26 cellular contexts compared by ENCODE assay signal in the genomic region with DNA sequence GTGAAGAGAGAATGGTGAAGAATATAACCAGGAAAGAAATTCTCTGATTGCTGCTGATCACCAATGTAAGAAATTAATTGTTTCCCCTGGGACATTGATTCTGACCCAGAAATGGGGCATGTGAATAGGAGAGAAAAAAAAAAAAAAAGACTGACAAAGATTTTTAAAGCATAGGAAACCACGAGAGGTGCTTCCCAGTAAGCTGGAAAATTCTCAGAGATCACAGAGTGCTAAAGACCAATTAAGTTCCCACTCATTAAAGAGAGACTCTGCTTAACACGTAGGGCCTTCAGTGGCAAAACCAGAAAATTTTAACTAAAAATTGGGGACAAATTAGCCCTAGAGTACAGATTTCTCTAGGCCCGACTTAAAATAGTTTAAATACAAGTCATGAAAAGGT.
"Had no signal": no experiment of that assay in that cellular context is flagged by ENCODE, and none has a peak within 500 bp of the region (broad histone marks: within the 10 kb centered on the region; RNA-seq: fewer than 3 reads in every experiment).

No MANE protein-coding gene starts in this region.

- DNase-seq: stimulated activated CD4-positive, alpha-beta T cell treated with anti-CD3 and anti-CD28 coated beads, Interleukin-2, amount 100 ng/mL, for 48 hours; stimulated activated CD4-positive, alpha-beta T cell treated with anti-CD3 and anti-CD28 coated beads, Interleukin-4, amount 100 ng/mL, for 1 hour; stimulated activated CD4-positive, alpha-beta T cell treated with anti-CD3 and anti-CD28 coated beads, Interleukin-4, amount 100 ng/mL, for 24 hours; stimulated activated CD4-positive, alpha-beta T cell treated with anti-CD3 and anti-CD28 coated beads, Interleukin-4, amount 100 ng/mL, for 4 hours; stimulated activated CD8-positive, alpha-beta memory T cell treated with anti-CD3 and anti-CD28 coated beads, Interleukin-4, amount 100 ng/mL, for 48 hours; stimulated activated naive B cell treated with anti-CD40 and anti-IgM and Interleukin-4, amounts not matched to agents 10 μg/mL and 1 μg/mL and 100 μg/mL, for 72 hours; stimulated activated naive CD4-positive, alpha-beta T cell; stimulated activated naive CD4-positive, alpha-beta T cell treated with Interleukin-2 at 50 U/mL for 16 hours; stimulated activated naive CD8-positive, alpha-beta T cell treated with anti-CD3 and anti-CD28 coated beads, Interleukin-15, amount 100 ng/mL, for 72 hours; stimulated activated naive CD8-positive, alpha-beta T cell treated with anti-CD3 and anti-CD28 coated beads, Interleukin-15, Interleukin-2, amounts not matched to agents 100 U/mL and 50 U/mL, for 24 hours; stomach; substantia nigra; testis; thyroid gland; tibial artery; transverse colon; trophoblast cell; upper lobe of left lung; upper lobe of right lung; uterus had no signal

- H3K4me3 ChIP-seq: stomach, suprapubic skin, testis, thoracic aorta, thyroid gland, tibial artery, tibial nerve, transverse colon, upper lobe of left lung, upper lobe of right lung, uterus had no signal

- H3K27me3 ChIP-seq: stomach, suprapubic skin, testis, thyroid gland, tibial artery, tibial nerve, transverse colon, upper lobe of left lung, upper lobe of right lung, uterus had no signal

- H3K4me1 ChIP-seq: stomach, suprapubic skin, testis, thyroid gland, tibial artery, tibial nerve, transverse colon, upper lobe of left lung, upper lobe of right lung, uterus had no signal

- H3K27ac ChIP-seq: stomach, suprapubic skin, testis, thoracic aorta, thyroid gland, tibial artery, tibial nerve, transverse colon, upper lobe of left lung, upper lobe of right lung, uterus had no signal

- ATAC-seq: stimulated activated effector memory CD8-positive, alpha-beta T cell treated with anti-CD3 and anti-CD28 coated beads, Interleukin-12 subunit alpha, Interleukin-12 subunit beta, amount 100 ng/mL, for 72 hours; stimulated activated memory B cell treated with anti-CD40 and anti-IgM and Interleukin-4, amounts not matched to agents 10 μg/mL and 1 μg/mL and 100 μg/mL, for 72 hours; stimulated activated naive B cell treated with anti-CD40 and anti-IgM and Interleukin-4, amounts not matched to agents 10 μg/mL and 1 μg/mL and 100 μg/mL, for 72 hours; stimulated activated naive CD8-positive, alpha-beta T cell treated with anti-CD3 and anti-CD28 coated beads, Interleukin-15, amount 100 ng/mL, for 72 hours; stimulated activated naive CD8-positive, alpha-beta T cell treated with anti-CD3 and anti-CD28 coated beads, Interleukin-15, Interleukin-2, amounts not matched to agents 100 U/mL and 50 U/mL, for 24 hours; upper lobe of right lung had no signal

- H3K9me3 ChIP-seq: stomach, suprapubic skin, testis, thoracic aorta, thyroid gland, tibial artery, tibial nerve, transverse colon, upper lobe of right lung, uterus had no signal

- FAIRE-seq: urothelium cell line had no signal

- H3K36me3 ChIP-seq: stomach, suprapubic skin, thoracic aorta, thyroid gland, tibial artery, tibial nerve, transverse colon, upper lobe of left lung, upper lobe of right lung, uterus had no signal
